In genomic region chr1:20574686-20575543, GRCh38 we compare ENCODE assay signal across 1 cellular context.
A peak's percentile ranks its signal among the peaks of the same experiment; 100 is the strongest.
TF ChIP-seq lines count a peak whose summit lies in the region.

No MANE protein-coding gene starts in this region.

TF ChIP-seq in K562, 482 proteins besides CTCF, POLR2A, EP300 and RAD21 (continued from another document):
- TF ChIP-seq CLOCK (CRISPR knock-in tag; IDR thresholded peaks at IDR 0.05; ENCODE audit: borderline replicate concordance) (no peak), SMC3 (conservative IDR thresholded peaks at IDR 0.05; ENCODE audit: insufficient read depth, low read depth, low read length) (peak; percentile 85), JUND (IDR thresholded peaks at IDR 0.05; ENCODE audit: borderline replicate concordance, low read depth, low read length) (peak; percentile 65; the same call in 1 of the 2 replicates), JUND (tag; IDR thresholded peaks at IDR 0.05; ENCODE audit: borderline replicate concordance, low read depth, low read length) (peak; percentile 27; the same call in 1 of the 3 replicates), NFIC (IDR thresholded peaks at IDR 0.05) (peak; percentile 97), SPI1 (IDR thresholded peaks at IDR 0.05; ENCODE audit: borderline replicate concordance, low read depth, low read length) (peak; percentile 90), TEAD4 (IDR thresholded peaks at IDR 0.05; ENCODE audit: low read length) (peak; percentile 63), TEAD4 (CRISPR knock-in tag; IDR thresholded peaks at IDR 0.05; ENCODE audit: borderline replicate concordance) (no peak), TRIM28 (IDR thresholded peaks at IDR 0.05) (no peak), ZNF57 (CRISPR knock-in tag; IDR thresholded peaks at IDR 0.05) (no peak), CUX1 (CRISPR knock-in tag; IDR thresholded peaks at IDR 0.05) (no peak), ETV5 (CRISPR knock-in tag; IDR thresholded peaks at IDR 0.05; ENCODE audit: low read depth) (0 out of 2 replicates have a peak, but pooled peaks have one; percentile 29), SRSF9 (IDR thresholded peaks at IDR 0.05; ENCODE audit: borderline replicate concordance, low read depth, low read length) (no peak), ZNF384 (IDR thresholded peaks at IDR 0.05; ENCODE audit: low read depth, low read length) (peak; percentile 41; the same call in 1 of the 2 replicates), NFATC3 (IDR thresholded peaks at IDR 0.05) (no peak), SAFB (IDR thresholded peaks at IDR 0.05; ENCODE audit: borderline replicate concordance, low read depth, low read length) (no peak), TEAD2 (tag; IDR thresholded peaks at IDR 0.05) (peak; percentile 76; the same call in 1 of the 2 replicates), CREM (IDR thresholded peaks at IDR 0.05; ENCODE audit: low read depth) (peak; percentile 42; the same call in 1 of the 2 replicates), LCOR (CRISPR knock-in tag; IDR thresholded peaks at IDR 0.05) (0 out of 2 replicates have a peak, but pooled peaks have one; percentile 66), ZNF507 (tag; conservative IDR thresholded peaks at IDR 0.05) (no peak), NFRKB (IDR thresholded peaks at IDR 0.05; ENCODE audit: low read depth) (no peak), ZNF140 (CRISPR knock-in tag; IDR thresholded peaks at IDR 0.05) (no peak), ZC3H11A (IDR thresholded peaks at IDR 0.05; ENCODE audit: low read depth, low read length) (peak; percentile 79; the same call in 1 of the 2 replicates), SMARCA5 (IDR thresholded peaks at IDR 0.05) (peak; percentile 73; the same call in 1 of the 2 replicates), ZFPM2 (CRISPR knock-in tag; IDR thresholded peaks at IDR 0.05) (no peak), ATF6 (CRISPR knock-in tag; IDR thresholded peaks at IDR 0.05) (no peak), ZNF398 (CRISPR knock-in tag; IDR thresholded peaks at IDR 0.05) (no peak), TEAD1 (CRISPR knock-in tag; IDR thresholded peaks at IDR 0.05) (peak in 1 of 2 experiments; percentile 97; a peak in 2 of 4 replicates), ETV1 (tag; conservative IDR thresholded peaks at IDR 0.05; ENCODE audit: low read depth) (peak; percentile 40; the same call in 1 of the 2 replicates), RAD51 (IDR thresholded peaks at IDR 0.05; ENCODE audit: borderline replicate concordance, low read depth) (no peak), ZNF212 (CRISPR knock-in tag; IDR thresholded peaks at IDR 0.05) (no peak), KLF13 (tag; IDR thresholded peaks at IDR 0.05; ENCODE audit: borderline replicate concordance, low read depth) (0 out of 2 replicates have a peak, but pooled peaks have one; percentile 15), CTBP1 (IDR thresholded peaks at IDR 0.05; ENCODE audit: borderline replicate concordance) (peak; percentile 98), DPF2 (IDR thresholded peaks at IDR 0.05) (0 out of 2 replicates have a peak, but pooled peaks have one; percentile 37), POLR2AphosphoS5 (IDR thresholded peaks at IDR 0.05; ENCODE audit: control insufficient read depth, insufficient read depth, low read depth, low read length) (no peak), NONO (IDR thresholded peaks at IDR 0.05; ENCODE audit: low read depth in 2 of 2, low read length in 1 of 2) (no peak), ZKSCAN1 (IDR thresholded peaks at IDR 0.05; ENCODE audit: low read depth, low read length) (peak; percentile 34; the same call in 1 of the 2 replicates), HDAC2 (IDR thresholded peaks at IDR 0.05) (peak; percentile 78), NRF1 (conservative IDR thresholded peaks at IDR 0.05 in 1 of 2, IDR thresholded peaks at IDR 0.05 in 1 of 2) (peak in 1 of 2 experiments; percentile 40; a peak in 1 of 4 replicates)
- TF ChIP-seq, protein P1, sequence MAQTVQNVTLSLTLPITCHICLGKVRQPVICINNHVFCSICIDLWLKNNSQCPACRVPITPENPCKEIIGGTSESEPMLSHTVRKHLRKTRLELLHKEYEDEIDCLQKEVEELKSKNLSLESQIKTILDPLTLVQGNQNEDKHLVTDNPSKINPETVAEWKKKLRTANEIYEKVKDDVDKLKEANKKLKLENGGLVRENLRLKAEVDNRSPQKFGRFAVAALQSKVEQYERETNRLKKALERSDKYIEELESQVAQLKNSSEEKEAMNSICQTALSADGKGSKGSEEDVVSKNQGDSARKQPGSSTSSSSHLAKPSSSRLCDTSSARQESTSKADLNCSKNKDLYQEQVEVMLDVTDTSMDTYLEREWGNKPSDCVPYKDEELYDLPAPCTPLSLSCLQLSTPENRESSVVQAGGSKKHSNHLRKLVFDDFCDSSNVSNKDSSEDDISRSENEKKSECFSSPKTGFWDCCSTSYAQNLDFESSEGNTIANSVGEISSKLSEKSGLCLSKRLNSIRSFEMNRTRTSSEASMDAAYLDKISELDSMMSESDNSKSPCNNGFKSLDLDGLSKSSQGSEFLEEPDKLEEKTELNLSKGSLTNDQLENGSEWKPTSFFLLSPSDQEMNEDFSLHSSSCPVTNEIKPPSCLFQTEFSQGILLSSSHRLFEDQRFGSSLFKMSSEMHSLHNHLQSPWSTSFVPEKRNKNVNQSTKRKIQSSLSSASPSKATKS (CRISPR knock-in tag; IDR thresholded peaks at IDR 0.05): no peak
- TF ChIP-seq, protein P2, sequence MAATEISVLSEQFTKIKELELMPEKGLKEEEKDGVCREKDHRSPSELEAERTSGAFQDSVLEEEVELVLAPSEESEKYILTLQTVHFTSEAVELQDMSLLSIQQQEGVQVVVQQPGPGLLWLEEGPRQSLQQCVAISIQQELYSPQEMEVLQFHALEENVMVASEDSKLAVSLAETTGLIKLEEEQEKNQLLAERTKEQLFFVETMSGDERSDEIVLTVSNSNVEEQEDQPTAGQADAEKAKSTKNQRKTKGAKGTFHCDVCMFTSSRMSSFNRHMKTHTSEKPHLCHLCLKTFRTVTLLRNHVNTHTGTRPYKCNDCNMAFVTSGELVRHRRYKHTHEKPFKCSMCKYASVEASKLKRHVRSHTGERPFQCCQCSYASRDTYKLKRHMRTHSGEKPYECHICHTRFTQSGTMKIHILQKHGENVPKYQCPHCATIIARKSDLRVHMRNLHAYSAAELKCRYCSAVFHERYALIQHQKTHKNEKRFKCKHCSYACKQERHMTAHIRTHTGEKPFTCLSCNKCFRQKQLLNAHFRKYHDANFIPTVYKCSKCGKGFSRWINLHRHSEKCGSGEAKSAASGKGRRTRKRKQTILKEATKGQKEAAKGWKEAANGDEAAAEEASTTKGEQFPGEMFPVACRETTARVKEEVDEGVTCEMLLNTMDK (IDR thresholded peaks at IDR 0.05; ENCODE audit: borderline replicate concordance, insufficient read depth, low read depth, low read length, poor library complexity, severe bottlenecking): peak; percentile 76
- TF ChIP-seq, protein P3, sequence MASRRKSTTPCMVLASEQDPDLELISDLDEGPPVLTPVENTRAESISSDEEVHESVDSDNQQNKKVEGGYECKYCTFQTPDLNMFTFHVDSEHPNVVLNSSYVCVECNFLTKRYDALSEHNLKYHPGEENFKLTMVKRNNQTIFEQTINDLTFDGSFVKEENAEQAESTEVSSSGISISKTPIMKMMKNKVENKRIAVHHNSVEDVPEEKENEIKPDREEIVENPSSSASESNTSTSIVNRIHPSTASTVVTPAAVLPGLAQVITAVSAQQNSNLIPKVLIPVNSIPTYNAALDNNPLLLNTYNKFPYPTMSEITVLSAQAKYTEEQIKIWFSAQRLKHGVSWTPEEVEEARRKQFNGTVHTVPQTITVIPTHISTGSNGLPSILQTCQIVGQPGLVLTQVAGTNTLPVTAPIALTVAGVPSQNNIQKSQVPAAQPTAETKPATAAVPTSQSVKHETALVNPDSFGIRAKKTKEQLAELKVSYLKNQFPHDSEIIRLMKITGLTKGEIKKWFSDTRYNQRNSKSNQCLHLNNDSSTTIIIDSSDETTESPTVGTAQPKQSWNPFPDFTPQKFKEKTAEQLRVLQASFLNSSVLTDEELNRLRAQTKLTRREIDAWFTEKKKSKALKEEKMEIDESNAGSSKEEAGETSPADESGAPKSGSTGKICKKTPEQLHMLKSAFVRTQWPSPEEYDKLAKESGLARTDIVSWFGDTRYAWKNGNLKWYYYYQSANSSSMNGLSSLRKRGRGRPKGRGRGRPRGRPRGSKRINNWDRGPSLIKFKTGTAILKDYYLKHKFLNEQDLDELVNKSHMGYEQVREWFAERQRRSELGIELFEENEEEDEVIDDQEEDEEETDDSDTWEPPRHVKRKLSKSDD (conservative IDR thresholded peaks at IDR 0.05; ENCODE audit: low read length): no peak
- TF ChIP-seq, protein P4, sequence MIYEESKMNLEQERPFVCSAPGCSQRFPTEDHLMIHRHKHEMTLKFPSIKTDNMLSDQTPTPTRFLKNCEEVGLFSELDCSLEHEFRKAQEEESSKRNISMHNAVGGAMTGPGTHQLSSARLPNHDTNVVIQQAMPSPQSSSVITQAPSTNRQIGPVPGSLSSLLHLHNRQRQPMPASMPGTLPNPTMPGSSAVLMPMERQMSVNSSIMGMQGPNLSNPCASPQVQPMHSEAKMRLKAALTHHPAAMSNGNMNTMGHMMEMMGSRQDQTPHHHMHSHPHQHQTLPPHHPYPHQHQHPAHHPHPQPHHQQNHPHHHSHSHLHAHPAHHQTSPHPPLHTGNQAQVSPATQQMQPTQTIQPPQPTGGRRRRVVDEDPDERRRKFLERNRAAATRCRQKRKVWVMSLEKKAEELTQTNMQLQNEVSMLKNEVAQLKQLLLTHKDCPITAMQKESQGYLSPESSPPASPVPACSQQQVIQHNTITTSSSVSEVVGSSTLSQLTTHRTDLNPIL (CRISPR knock-in tag; IDR thresholded peaks at IDR 0.05): no peak
TF ChIP-seq in K562: peak in this region for 44.
